Comparison of ENCODE assay signal across 7 cellular contexts in the genomic region with DNA sequence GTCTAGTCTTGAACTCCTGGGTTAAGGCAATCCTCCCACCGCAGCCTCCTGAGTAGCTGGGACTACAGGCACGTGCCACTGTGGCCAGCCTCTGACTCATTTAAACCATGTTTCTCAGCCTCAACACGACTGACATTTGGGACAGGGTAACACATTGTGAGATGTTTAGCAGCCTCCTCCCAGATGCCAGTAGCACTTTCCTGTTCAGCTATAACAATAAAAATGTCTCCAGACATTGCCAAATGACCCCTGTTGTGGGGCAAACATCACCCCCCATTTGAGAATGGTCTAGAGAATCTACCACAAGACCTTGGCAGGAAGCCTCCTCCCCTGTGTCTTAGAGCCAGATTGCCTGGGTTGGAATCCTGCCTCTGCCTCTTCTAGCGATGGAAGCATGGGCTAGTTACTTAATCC.
DNase-seq lines count a peak whose midpoint lies in the region; ATAC-seq and TF ChIP-seq lines count a peak whose summit lies in the region.

No MANE protein-coding gene starts in this region.

- peak; percentile 39 for DNase-seq in NB4 (ENCODE audit: low read depth)
- DNase-seq in choroid plexus epithelial cell (ENCODE audit: low read depth) = peak; percentile 62
- peak; percentile 17 to 45 for DNase-seq in stimulated activated CD8-positive, alpha-beta memory T cell treated with anti-CD3 and anti-CD28 coated beads, Interleukin-15, amount 100 ng/mL, for 48 hours (ENCODE audit: low read depth in 2 of 2)
- DNase-seq in SW480 (ENCODE audit: low spot score) = no peak
- no peak for DNase-seq in GM19238 (ENCODE audit: insufficient read length, low spot score)

- ATAC-seq in GM21447 (IDR thresholded peaks at IDR 0.05; ENCODE audit: unreplicated experiment) = peak; percentile 66
- ATAC-seq in HG03045 (IDR thresholded peaks at IDR 0.05; ENCODE audit: unreplicated experiment) = no peak

- no peak for TF ChIP-seq CTCF in NB4 (IDR thresholded peaks at IDR 0.05; ENCODE audit: low read depth, low read length)
- TF ChIP-seq CTCF in choroid plexus epithelial cell (conservative IDR thresholded peaks at IDR 0.05; ENCODE audit: low read depth, low read length) = no peak

- no peak for TF ChIP-seq POLR2A in NB4 (IDR thresholded peaks at IDR 0.05; ENCODE audit: extremely low read depth, insufficient read length)

- H3K4me3 ChIP-seq in NB4 (ENCODE audit: low read depth, low read length) = no peak overlapping the region
- no peak overlapping the region for H3K4me3 ChIP-seq in choroid plexus epithelial cell (ENCODE audit: low read depth, low read length)

Comparison
In these comparisons a context has a peak if more than half of its experiments do, and no peak if none do; other contexts are left out.
1. DNase-seq: peak in NB4 (single experiment), choroid plexus epithelial cell (single experiment) and stimulated activated CD8-positive, alpha-beta memory T cell treated with anti-CD3 and anti-CD28 coated beads, Interleukin-15, amount 100 ng/mL, for 48 hours (2 of 2); none in SW480 (single experiment) and GM19238 (single experiment).